ENCODE assay signal across 20 cellular contexts in the genomic region with DNA sequence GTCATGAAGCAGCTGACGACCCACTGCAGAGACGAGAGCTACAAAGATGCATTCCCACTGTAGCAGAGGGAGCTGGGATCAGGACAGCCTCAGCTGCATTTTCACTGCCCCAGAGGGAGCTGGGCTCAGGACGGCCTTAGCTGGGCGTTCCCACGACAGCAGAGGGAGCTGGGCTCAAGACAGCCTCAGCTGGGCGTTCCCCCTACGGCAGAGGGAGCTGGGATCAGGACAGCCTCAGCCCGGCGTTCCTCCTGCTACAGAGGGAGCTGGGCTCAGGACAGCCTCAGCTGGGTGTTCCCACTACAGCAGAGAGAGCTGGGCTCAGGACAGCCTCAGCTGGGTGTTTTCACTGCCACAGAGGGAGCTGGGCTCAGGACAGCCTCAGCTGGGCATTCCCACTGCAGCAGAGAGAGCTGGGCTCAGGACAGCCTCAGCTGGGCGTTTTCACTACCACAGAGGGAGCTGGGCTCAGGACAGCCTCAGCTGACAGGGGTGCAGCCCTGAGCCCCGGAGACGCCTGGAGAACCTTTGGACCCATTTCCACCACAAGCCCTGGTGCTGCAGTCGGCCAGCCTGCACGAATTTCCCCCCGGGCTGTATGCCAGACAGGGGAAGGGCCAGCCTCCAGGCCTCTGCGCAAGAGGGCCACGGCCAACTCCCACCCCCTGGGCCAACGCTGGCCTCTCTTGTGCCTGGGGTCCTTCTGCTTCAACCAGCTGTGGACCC. TPM values are rescaled to one million over a fixed set of nuclear protein-coding genes. Genes with fewer than 3 reads are reported as not detected.
DNase-seq lines count a peak whose midpoint lies in the region; FAIRE-seq lines count a peak whose summit lies in the region.
"Had no signal": no experiment of that assay in that cellular context is flagged by ENCODE, and none has a peak within 500 bp of the region (broad histone marks: within the 10 kb centered on the region; RNA-seq: fewer than 3 reads in every experiment).

No MANE protein-coding gene starts in this region.

- peak; percentile 38 for DNase-seq in NCI-H1694 treated with DMSO at 0.1 percent for 48 hours (lab: John Stamatoyannopoulos, UW)
- DNase-seq in NCI-H1694 (lab: John Stamatoyannopoulos, UW), result no peak
- no peak for DNase-seq in adipocyte (ENCODE audit: low read depth)
- peak; percentile 67 for DNase-seq in islet precursor cell
- peak; percentile 84 for DNase-seq in small intestine
- DNase-seq in SW 1271 (lab: John Stamatoyannopoulos, UW), result no peak
- DNase-seq in SKM-1 treated with dmso at 0.1 percent for 144 hours (lab: John Stamatoyannopoulos, UW; ENCODE audit: unreplicated experiment), result no peak
- no peak for DNase-seq in midbrain (lab: John Stamatoyannopoulos, UW)
- DNase-seq: activated CD8-positive, alpha-beta memory T cell treated with anti-CD3 and anti-CD28 coated beads, Interleukin-2, amount 50 U/mL, for 48 hours; CD4-positive, CD25-positive, alpha-beta regulatory T cell; DMS79 treated with DMSO at 0.1 percent for 48 hours; hippocampal formation; Karpas-422; NCI-H1417; NCI-H2227 treated with DMSO at 0.1 percent for 48 hours; SIG-M5; spleen; stimulated activated naive B cell treated with anti-CD40 and anti-IgM and Interleukin-4, amounts not matched to agents 10 μg/mL and 1 μg/mL and 100 μg/mL, for 72 hours had no signal

- H3K27me3 ChIP-seq in adipocyte (replicated peaks; ENCODE audit: control insufficient read depth, insufficient read depth, low read length) (peaks cover 30% of the 10 kb centered on the region), small intestine (ENCODE audit: control insufficient read depth in 2 of 2, insufficient read depth in 2 of 2, low read length in 2 of 2) (no peaks in the 10 kb centered on the region)

- peak overlapping the region; percentile 62 for H3K9ac ChIP-seq in adipocyte (ENCODE audit: low read length)

- H3K4me3 ChIP-seq in adipocyte (ENCODE audit: low read length), result no peak overlapping the region
- H3K4me3 ChIP-seq in small intestine (ENCODE audit: low read depth in 1 of 2, low read length in 2 of 2), result no peak overlapping the region
- H3K4me3 ChIP-seq: spleen had no signal

- no peaks in the 10 kb centered on the region for H3K9me3 ChIP-seq in adipocyte (ENCODE audit: control insufficient read depth, low read length)
- no peaks in the 10 kb centered on the region for H3K9me3 ChIP-seq in small intestine (ENCODE audit: control insufficient read depth, low read depth)
- H3K9me3 ChIP-seq: spleen had no signal

- H3K27ac ChIP-seq in small intestine (ENCODE audit: low read depth in 1 of 2, low read length in 1 of 2), result peak overlapping the region; percentile 33 to 67
- H3K27ac ChIP-seq: 22Rv1, spleen had no signal

- H3K36me3 ChIP-seq in adipocyte (ENCODE audit: control insufficient read depth, insufficient read depth, low read length, severe bottlenecking), result no peaks in the 10 kb centered on the region
- no peaks in the 10 kb centered on the region for H3K36me3 ChIP-seq in small intestine (ENCODE audit: control insufficient read depth in 2 of 2, insufficient read depth in 2 of 2, low read length in 2 of 2)
- H3K36me3 ChIP-seq: spleen had no signal

- 15 to 35% (median 33%) methylated on average over 16 to 18 of the region's 18 CpGs for WGBS in small intestine, 3 donors

- FAIRE-seq in small intestine (lab: Jason Lieb, UNC), result no peak
- FAIRE-seq: astrocyte had no signal

- H3K4me1 ChIP-seq in adipocyte (ENCODE audit: control insufficient read depth, insufficient read depth, low read length), result peaks cover 41% of the 10 kb centered on the region
- H3K4me1 ChIP-seq in small intestine (ENCODE audit: control insufficient read depth in 2 of 2, insufficient read depth in 1 of 2, low read depth in 1 of 2, low read length in 1 of 2), result peaks cover 0 to 6% of the 10 kb centered on the region in 2 donors
- H3K4me1 ChIP-seq: spleen had no signal

RNA-seq across cellular contexts. Expression of a gene that starts 2.8 kb away (rescaled TPM):
- 1 to 10 TPM in 1 of 3 donors, not detected in 2; 2.3 TPM for polyA plus RNA-seq in small intestine
- polyA plus RNA-seq: CD4-positive, CD25-positive, alpha-beta regulatory T cell had no signal

RNA-seq across cellular contexts. Expression of a gene that starts 27.8 kb away (rescaled TPM):
- polyA plus RNA-seq in small intestine, result 10 to 100 TPM in 1 of 3 donors, not detected in 2; 11.2 TPM
- polyA plus RNA-seq: CD4-positive, CD25-positive, alpha-beta regulatory T cell had no signal

Comparison
In these comparisons a context has a peak if more than half of its experiments do, and no peak if none do; other contexts are left out.
1. DNase-seq: peak in NCI-H1694 treated with DMSO at 0.1 percent for 48 hours (single experiment), islet precursor cell (single experiment) and small intestine (single experiment); none in NCI-H1694 (single experiment), adipocyte (single experiment), SW 1271 (0 of 2), SKM-1 treated with dmso at 0.1 percent for 144 hours (single experiment) and midbrain (single experiment).